Comparison of ENCODE assay signal across 1 cellular context in the genomic region with DNA sequence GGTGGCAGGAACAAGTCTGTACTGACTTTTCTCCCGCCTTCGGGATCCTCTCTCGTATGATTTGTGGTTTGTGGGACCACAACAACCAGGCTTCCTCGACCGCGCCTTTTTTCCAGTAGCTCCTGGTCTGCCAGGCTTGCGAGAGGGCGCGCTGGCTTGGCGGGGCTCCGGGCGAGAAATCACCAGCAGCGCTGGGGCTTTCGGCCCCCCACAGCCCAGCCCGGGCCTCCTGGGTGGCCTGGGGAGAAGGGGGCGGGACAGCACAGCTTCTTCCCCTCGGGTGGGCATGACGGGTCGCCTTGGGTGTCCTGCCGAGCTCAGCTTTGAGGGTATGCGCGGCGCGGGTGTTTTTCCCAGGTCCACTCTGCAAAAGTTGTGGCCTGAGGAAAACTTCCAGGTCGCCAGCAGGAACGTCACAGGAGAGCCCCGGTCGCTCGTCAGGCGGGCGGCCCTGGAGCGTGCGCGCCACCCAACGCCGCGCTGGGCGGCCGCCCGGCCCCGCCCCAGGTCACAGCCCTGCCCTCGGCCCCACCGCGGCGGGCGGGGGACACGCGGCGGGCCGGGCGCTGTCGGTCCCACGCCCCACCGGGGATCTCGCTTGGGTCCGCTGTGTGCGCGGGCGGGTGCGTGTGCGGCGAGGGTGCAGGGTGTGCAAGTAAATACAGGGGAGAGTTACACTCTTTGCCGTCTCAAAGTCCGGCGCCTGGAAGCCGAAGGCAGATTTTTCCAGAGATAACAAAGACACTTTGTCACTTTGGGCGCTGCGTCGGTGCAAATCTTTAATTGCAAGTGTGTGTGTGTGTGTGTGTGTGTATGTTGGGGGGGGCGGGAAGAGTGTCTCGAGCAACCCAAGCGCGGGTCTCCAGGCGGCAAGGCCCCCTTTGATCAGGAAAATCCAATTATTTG.
A peak's percentile ranks its signal among the peaks of the same experiment; 100 is the strongest.
TF ChIP-seq lines count a peak whose summit lies in the region.

No MANE protein-coding gene starts in this region.

TF ChIP-seq in HepG2, 621 proteins besides CTCF, POLR2A, EP300 and RAD21 (continues in another document):
- no peak for TF ChIP-seq GTF2F1 (IDR thresholded peaks at IDR 0.05; ENCODE audit: low read length)
- TF ChIP-seq ZNF547 (CRISPR knock-in tag; IDR thresholded peaks at IDR 0.05): peak; percentile 82; the same call in 1 of the 2 replicates
- TF ChIP-seq, protein P1, sequence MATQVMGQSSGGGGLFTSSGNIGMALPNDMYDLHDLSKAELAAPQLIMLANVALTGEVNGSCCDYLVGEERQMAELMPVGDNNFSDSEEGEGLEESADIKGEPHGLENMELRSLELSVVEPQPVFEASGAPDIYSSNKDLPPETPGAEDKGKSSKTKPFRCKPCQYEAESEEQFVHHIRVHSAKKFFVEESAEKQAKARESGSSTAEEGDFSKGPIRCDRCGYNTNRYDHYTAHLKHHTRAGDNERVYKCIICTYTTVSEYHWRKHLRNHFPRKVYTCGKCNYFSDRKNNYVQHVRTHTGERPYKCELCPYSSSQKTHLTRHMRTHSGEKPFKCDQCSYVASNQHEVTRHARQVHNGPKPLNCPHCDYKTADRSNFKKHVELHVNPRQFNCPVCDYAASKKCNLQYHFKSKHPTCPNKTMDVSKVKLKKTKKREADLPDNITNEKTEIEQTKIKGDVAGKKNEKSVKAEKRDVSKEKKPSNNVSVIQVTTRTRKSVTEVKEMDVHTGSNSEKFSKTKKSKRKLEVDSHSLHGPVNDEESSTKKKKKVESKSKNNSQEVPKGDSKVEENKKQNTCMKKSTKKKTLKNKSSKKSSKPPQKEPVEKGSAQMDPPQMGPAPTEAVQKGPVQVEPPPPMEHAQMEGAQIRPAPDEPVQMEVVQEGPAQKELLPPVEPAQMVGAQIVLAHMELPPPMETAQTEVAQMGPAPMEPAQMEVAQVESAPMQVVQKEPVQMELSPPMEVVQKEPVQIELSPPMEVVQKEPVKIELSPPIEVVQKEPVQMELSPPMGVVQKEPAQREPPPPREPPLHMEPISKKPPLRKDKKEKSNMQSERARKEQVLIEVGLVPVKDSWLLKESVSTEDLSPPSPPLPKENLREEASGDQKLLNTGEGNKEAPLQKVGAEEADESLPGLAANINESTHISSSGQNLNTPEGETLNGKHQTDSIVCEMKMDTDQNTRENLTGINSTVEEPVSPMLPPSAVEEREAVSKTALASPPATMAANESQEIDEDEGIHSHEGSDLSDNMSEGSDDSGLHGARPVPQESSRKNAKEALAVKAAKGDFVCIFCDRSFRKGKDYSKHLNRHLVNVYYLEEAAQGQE (IDR thresholded peaks at IDR 0.05; ENCODE audit: borderline replicate concordance in 1 of 2, low read depth in 1 of 2, low read length in 2 of 2): peak in 1 of 2 experiments; percentile 68; a peak in 2 of 4 replicates
- TF ChIP-seq PCBP1 (IDR thresholded peaks at IDR 0.05; ENCODE audit: borderline replicate concordance, low read depth, low read length): peak; percentile 57
- no peak for TF ChIP-seq ZNF34 (CRISPR knock-in tag; IDR thresholded peaks at IDR 0.05; ENCODE audit: borderline replicate concordance)
- no peak; the same call in 1 of the 2 replicates for TF ChIP-seq AHR (CRISPR knock-in tag; IDR thresholded peaks at IDR 0.05)
- TF ChIP-seq SMAD1 (CRISPR knock-in tag; IDR thresholded peaks at IDR 0.05; ENCODE audit: borderline replicate concordance, low read depth): no peak
- no peak for TF ChIP-seq HCFC1 (IDR thresholded peaks at IDR 0.05; ENCODE audit: low read depth, low read length)
- peak; percentile 52; the same call in 1 of the 2 replicates for TF ChIP-seq SIN3A (IDR thresholded peaks at IDR 0.05; ENCODE audit: borderline replicate concordance, low read depth, low read length)
- peak; percentile 62; the same call in 1 of the 2 replicates for TF ChIP-seq TSC22D2 (CRISPR knock-in tag; IDR thresholded peaks at IDR 0.05; ENCODE audit: borderline replicate concordance)
- TF ChIP-seq MEF2D (CRISPR knock-in tag; IDR thresholded peaks at IDR 0.05): peak; percentile 61
- TF ChIP-seq JUN (CRISPR knock-in tag; IDR thresholded peaks at IDR 0.05): no peak; the same call in 1 of the 2 replicates
- TF ChIP-seq, protein P2, sequence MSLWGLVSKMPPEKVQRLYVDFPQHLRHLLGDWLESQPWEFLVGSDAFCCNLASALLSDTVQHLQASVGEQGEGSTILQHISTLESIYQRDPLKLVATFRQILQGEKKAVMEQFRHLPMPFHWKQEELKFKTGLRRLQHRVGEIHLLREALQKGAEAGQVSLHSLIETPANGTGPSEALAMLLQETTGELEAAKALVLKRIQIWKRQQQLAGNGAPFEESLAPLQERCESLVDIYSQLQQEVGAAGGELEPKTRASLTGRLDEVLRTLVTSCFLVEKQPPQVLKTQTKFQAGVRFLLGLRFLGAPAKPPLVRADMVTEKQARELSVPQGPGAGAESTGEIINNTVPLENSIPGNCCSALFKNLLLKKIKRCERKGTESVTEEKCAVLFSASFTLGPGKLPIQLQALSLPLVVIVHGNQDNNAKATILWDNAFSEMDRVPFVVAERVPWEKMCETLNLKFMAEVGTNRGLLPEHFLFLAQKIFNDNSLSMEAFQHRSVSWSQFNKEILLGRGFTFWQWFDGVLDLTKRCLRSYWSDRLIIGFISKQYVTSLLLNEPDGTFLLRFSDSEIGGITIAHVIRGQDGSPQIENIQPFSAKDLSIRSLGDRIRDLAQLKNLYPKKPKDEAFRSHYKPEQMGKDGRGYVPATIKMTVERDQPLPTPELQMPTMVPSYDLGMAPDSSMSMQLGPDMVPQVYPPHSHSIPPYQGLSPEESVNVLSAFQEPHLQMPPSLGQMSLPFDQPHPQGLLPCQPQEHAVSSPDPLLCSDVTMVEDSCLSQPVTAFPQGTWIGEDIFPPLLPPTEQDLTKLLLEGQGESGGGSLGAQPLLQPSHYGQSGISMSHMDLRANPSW (CRISPR knock-in tag; IDR thresholded peaks at IDR 0.05; ENCODE audit: borderline replicate concordance): no peak; the same call in 1 of the 2 replicates
- TF ChIP-seq PHF21A (CRISPR knock-in tag; IDR thresholded peaks at IDR 0.05): no peak; the same call in 1 of the 2 replicates
- TF ChIP-seq, protein P3, sequence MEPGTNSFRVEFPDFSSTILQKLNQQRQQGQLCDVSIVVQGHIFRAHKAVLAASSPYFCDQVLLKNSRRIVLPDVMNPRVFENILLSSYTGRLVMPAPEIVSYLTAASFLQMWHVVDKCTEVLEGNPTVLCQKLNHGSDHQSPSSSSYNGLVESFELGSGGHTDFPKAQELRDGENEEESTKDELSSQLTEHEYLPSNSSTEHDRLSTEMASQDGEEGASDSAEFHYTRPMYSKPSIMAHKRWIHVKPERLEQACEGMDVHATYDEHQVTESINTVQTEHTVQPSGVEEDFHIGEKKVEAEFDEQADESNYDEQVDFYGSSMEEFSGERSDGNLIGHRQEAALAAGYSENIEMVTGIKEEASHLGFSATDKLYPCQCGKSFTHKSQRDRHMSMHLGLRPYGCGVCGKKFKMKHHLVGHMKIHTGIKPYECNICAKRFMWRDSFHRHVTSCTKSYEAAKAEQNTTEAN (CRISPR knock-in tag; conservative IDR thresholded peaks at IDR 0.05): peak; percentile 100
- no peak for TF ChIP-seq FOXM1 (CRISPR knock-in tag; IDR thresholded peaks at IDR 0.05)
- TF ChIP-seq, protein P4, sequence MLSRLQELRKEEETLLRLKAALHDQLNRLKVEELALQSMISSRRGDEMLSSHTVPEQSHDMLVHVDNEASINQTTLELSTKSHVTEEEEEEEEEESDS (CRISPR knock-in tag; IDR thresholded peaks at IDR 0.05; ENCODE audit: borderline replicate concordance): no peak
- TF ChIP-seq ZNF124 (CRISPR knock-in tag; IDR thresholded peaks at IDR 0.05): no peak
- TF ChIP-seq ARHGAP35 (CRISPR knock-in tag; IDR thresholded peaks at IDR 0.05; ENCODE audit: borderline replicate concordance): 0 out of 2 replicates have a peak, but pooled peaks have one; percentile 54
- TF ChIP-seq ZNF552 (CRISPR knock-in tag; IDR thresholded peaks at IDR 0.05; ENCODE audit: borderline replicate concordance): no peak
- TF ChIP-seq GPN1 (CRISPR knock-in tag; IDR thresholded peaks at IDR 0.05; ENCODE audit: borderline replicate concordance): no peak; the same call in none of the 2 replicates
- TF ChIP-seq ETV5 (CRISPR knock-in tag; IDR thresholded peaks at IDR 0.05; ENCODE audit: borderline replicate concordance): peak; percentile 21; the same call in 1 of the 2 replicates
- TF ChIP-seq, protein P5, sequence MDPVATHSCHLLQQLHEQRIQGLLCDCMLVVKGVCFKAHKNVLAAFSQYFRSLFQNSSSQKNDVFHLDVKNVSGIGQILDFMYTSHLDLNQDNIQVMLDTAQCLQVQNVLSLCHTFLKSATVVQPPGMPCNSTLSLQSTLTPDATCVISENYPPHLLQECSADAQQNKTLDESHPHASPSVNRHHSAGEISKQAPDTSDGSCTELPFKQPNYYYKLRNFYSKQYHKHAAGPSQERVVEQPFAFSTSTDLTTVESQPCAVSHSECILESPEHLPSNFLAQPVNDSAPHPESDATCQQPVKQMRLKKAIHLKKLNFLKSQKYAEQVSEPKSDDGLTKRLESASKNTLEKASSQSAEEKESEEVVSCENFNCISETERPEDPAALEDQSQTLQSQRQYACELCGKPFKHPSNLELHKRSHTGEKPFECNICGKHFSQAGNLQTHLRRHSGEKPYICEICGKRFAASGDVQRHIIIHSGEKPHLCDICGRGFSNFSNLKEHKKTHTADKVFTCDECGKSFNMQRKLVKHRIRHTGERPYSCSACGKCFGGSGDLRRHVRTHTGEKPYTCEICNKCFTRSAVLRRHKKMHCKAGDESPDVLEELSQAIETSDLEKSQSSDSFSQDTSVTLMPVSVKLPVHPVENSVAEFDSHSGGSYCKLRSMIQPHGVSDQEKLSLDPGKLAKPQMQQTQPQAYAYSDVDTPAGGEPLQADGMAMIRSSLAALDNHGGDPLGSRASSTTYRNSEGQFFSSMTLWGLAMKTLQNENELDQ (CRISPR knock-in tag; IDR thresholded peaks at IDR 0.05; ENCODE audit: borderline replicate concordance): no peak
- TF ChIP-seq, protein P6, sequence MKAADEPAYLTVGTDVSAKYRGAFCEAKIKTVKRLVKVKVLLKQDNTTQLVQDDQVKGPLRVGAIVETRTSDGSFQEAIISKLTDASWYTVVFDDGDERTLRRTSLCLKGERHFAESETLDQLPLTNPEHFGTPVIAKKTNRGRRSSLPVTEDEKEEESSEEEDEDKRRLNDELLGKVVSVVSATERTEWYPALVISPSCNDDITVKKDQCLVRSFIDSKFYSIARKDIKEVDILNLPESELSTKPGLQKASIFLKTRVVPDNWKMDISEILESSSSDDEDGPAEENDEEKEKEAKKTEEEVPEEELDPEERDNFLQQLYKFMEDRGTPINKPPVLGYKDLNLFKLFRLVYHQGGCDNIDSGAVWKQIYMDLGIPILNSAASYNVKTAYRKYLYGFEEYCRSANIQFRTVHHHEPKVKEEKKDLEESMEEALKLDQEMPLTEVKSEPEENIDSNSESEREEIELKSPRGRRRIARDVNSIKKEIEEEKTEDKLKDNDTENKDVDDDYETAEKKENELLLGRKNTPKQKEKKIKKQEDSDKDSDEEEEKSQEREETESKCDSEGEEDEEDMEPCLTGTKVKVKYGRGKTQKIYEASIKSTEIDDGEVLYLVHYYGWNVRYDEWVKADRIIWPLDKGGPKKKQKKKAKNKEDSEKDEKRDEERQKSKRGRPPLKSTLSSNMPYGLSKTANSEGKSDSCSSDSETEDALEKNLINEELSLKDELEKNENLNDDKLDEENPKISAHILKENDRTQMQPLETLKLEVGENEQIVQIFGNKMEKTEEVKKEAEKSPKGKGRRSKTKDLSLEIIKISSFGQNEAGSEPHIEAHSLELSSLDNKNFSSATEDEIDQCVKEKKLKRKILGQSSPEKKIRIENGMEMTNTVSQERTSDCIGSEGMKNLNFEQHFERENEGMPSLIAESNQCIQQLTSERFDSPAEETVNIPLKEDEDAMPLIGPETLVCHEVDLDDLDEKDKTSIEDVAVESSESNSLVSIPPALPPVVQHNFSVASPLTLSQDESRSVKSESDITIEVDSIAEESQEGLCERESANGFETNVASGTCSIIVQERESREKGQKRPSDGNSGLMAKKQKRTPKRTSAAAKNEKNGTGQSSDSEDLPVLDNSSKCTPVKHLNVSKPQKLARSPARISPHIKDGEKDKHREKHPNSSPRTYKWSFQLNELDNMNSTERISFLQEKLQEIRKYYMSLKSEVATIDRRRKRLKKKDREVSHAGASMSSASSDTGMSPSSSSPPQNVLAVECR (CRISPR knock-in tag; IDR thresholded peaks at IDR 0.05; ENCODE audit: borderline replicate concordance): peak; percentile 71; the same call in 1 of the 2 replicates
- TF ChIP-seq CEBPG (CRISPR knock-in tag; IDR thresholded peaks at IDR 0.05): no peak
- TF ChIP-seq, protein P7, sequence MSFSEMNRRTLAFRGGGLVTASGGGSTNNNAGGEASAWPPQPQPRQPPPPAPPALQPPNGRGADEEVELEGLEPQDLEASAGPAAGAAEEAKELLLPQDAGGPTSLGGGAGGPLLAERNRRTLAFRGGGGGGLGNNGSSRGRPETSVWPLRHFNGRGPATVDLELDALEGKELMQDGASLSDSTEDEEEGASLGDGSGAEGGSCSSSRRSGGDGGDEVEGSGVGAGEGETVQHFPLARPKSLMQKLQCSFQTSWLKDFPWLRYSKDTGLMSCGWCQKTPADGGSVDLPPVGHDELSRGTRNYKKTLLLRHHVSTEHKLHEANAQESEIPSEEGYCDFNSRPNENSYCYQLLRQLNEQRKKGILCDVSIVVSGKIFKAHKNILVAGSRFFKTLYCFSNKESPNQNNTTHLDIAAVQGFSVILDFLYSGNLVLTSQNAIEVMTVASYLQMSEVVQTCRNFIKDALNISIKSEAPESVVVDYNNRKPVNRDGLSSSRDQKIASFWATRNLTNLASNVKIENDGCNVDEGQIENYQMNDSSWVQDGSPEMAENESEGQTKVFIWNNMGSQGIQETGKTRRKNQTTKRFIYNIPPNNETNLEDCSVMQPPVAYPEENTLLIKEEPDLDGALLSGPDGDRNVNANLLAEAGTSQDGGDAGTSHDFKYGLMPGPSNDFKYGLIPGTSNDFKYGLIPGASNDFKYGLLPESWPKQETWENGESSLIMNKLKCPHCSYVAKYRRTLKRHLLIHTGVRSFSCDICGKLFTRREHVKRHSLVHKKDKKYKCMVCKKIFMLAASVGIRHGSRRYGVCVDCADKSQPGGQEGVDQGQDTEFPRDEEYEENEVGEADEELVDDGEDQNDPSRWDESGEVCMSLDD (CRISPR knock-in tag; IDR thresholded peaks at IDR 0.05; ENCODE audit: borderline replicate concordance): peak; percentile 83; the same call in 1 of the 2 replicates
- TF ChIP-seq, protein P8, sequence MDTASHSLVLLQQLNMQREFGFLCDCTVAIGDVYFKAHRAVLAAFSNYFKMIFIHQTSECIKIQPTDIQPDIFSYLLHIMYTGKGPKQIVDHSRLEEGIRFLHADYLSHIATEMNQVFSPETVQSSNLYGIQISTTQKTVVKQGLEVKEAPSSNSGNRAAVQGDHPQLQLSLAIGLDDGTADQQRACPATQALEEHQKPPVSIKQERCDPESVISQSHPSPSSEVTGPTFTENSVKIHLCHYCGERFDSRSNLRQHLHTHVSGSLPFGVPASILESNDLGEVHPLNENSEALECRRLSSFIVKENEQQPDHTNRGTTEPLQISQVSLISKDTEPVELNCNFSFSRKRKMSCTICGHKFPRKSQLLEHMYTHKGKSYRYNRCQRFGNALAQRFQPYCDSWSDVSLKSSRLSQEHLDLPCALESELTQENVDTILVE (CRISPR knock-in tag; IDR thresholded peaks at IDR 0.05): peak; percentile 45
- no peak for TF ChIP-seq ZNF530 (CRISPR knock-in tag; IDR thresholded peaks at IDR 0.05; ENCODE audit: low read depth)
- TF ChIP-seq, protein P9, sequence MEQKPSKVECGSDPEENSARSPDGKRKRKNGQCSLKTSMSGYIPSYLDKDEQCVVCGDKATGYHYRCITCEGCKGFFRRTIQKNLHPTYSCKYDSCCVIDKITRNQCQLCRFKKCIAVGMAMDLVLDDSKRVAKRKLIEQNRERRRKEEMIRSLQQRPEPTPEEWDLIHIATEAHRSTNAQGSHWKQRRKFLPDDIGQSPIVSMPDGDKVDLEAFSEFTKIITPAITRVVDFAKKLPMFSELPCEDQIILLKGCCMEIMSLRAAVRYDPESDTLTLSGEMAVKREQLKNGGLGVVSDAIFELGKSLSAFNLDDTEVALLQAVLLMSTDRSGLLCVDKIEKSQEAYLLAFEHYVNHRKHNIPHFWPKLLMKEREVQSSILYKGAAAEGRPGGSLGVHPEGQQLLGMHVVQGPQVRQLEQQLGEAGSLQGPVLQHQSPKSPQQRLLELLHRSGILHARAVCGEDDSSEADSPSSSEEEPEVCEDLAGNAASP (CRISPR knock-in tag; IDR thresholded peaks at IDR 0.05; ENCODE audit: borderline replicate concordance): 0 out of 2 replicates have a peak, but pooled peaks have one; percentile 20
- TF ChIP-seq REXO4 (CRISPR knock-in tag; IDR thresholded peaks at IDR 0.05; ENCODE audit: borderline replicate concordance): no peak
